In the genomic region with DNA sequence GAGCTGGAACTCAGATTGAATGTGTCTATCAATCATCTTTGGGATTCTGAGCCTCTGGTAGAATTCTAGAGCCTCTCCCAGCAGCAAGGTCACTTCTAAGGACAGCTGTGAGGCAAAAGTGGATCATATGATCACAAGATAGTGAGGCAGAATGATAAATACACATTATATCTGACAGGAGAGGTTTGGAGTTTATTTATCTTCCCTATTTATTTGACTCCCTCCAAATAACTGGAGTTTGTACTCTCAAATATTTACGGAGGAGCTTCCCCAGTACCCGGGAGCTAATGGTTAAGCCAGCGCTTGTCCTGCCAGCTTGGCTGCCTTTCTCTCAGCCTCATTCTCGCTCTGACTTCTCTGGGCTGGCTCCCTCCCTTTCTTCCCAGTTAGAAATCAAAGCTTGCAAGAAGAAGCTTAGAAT, we compare ENCODE assay signal across 20 cellular contexts. TPM values are rescaled to one million over a fixed set of nuclear protein-coding genes. Genes with fewer than 3 reads are reported as not detected.
A peak's percentile ranks its signal among the peaks of the same experiment; 100 is the strongest.
DNase-seq lines count a peak whose midpoint lies in the region; ATAC-seq lines count a peak whose summit lies in the region.
"Had no signal": no experiment of that assay in that cellular context is flagged by ENCODE, and none has a peak within 500 bp of the region (broad histone marks: within the 10 kb centered on the region; RNA-seq: fewer than 3 reads in every experiment).

No MANE protein-coding gene starts in this region.

- DNase-seq in NCI-H1417 (lab: John Stamatoyannopoulos, UW) (peak in 2 of 3 experiments; percentile 3 to 8), NCI-H1417 treated with DMSO at 0.1 percent for 48 hours (lab: John Stamatoyannopoulos, UW) (no peak), left cardiac atrium (no peak), superior temporal gyrus (ENCODE audit: extremely low spot score) (peak; percentile 63), NCI-H187 treated with DMSO at 0.1 percent for 48 hours (lab: John Stamatoyannopoulos, UW) (no peak)
- DNase-seq: activated CD8-positive, alpha-beta memory T cell treated with anti-CD3 and anti-CD28 coated beads, Interleukin-2, amount 50 U/mL, for 4 hours; effector memory CD4-positive, alpha-beta T cell; foreskin fibroblast; NCI-H1694 treated with DMSO at 0.1 percent for 48 hours; NCI-H526 treated with DMSO at 0.1 percent for 48 hours; retina; stimulated activated CD4-positive, alpha-beta T cell treated with anti-CD3 and anti-CD28 coated beads, Interleukin-4, amount 100 ng/mL, for 1 hour; SW 1271 had no signal

- H3K4me1 ChIP-seq in muscle layer of duodenum (ENCODE audit: control insufficient read depth in 1 of 2, insufficient read depth in 2 of 2, low read length in 2 of 2): peaks cover 0 to 20% of the 10 kb centered on the region in 2 donors
- H3K4me1 ChIP-seq: breast epithelium had no signal

- H3K27ac ChIP-seq in muscle layer of duodenum (ENCODE audit: low read length): peak overlapping the region; percentile 59
- H3K27ac ChIP-seq: breast epithelium had no signal

- intact Hi-C loops in left cardiac atrium (cut with DNase I): no loop called here

- peaks cover 0 to 6% of the 10 kb centered on the region in 2 donors for H3K9me3 ChIP-seq in muscle layer of duodenum (ENCODE audit: control insufficient read depth in 1 of 2, low read length in 2 of 2)

- ATAC-seq in left cardiac atrium: peak; percentile 72 to 82
- ATAC-seq in GM21619 (IDR thresholded peaks at IDR 0.05; ENCODE audit: unreplicated experiment): no peak
- no peak for ATAC-seq in GM21515 (IDR thresholded peaks at IDR 0.05; ENCODE audit: unreplicated experiment)

- no peaks in the 10 kb centered on the region for H3K27me3 ChIP-seq in muscle layer of duodenum (ENCODE audit: low read depth, low read length)
- H3K27me3 ChIP-seq: breast epithelium had no signal

- no peaks in the 10 kb centered on the region for H3K36me3 ChIP-seq in muscle layer of duodenum (ENCODE audit: control insufficient read depth in 1 of 2, insufficient read depth in 2 of 2, low read length in 2 of 2)
- H3K36me3 ChIP-seq: breast epithelium had no signal

- H3K4me3 ChIP-seq in muscle layer of duodenum (ENCODE audit: low read depth in 1 of 2, low read length in 2 of 2): peak overlapping the region in 1 of 2 donors; percentile 49

RNA-seq across cellular contexts. Expression of a gene that starts 2.3 kb away (rescaled TPM):
- total RNA-seq in left cardiac atrium: 10 to 100 TPM in 1 of 2 donors, 1 to 10 TPM in 1; 7.1 to 20.2 TPM
- total RNA-seq: LHCN-M2, mononuclear cell had no signal

RNA-seq across cellular contexts. Expression of a gene that starts 44.9 kb away (rescaled TPM):
- total RNA-seq in left cardiac atrium: not detected
- total RNA-seq: breast epithelium, LHCN-M2, urinary bladder had no signal

RNA-seq across cellular contexts. Expression of a gene that starts 54.6 kb away (rescaled TPM):
- total RNA-seq in left cardiac atrium: 10 to 100 TPM; 14.5 to 33.9 TPM

Comparison
In these comparisons a context has a peak if more than half of its experiments do, and no peak if none do; other contexts are left out.
1. DNase-seq: peak in NCI-H1417 (2 of 3) and superior temporal gyrus (single experiment); none in NCI-H1417 treated with DMSO at 0.1 percent for 48 hours (single experiment), left cardiac atrium (single experiment) and NCI-H187 treated with DMSO at 0.1 percent for 48 hours (single experiment).
2. ATAC-seq: peak in left cardiac atrium (2 of 2); none in GM21619 (single experiment) and GM21515 (single experiment).